7 cellular contexts compared by ENCODE assay signal in genomic region chr6:104859225-104860146, GRCh38. TPM values are rescaled to one million over a fixed set of nuclear protein-coding genes. Genes with fewer than 3 reads are reported as not detected.
DNase-seq lines count a peak whose midpoint lies in the region; ATAC-seq and TF ChIP-seq lines count a peak whose summit lies in the region.

HACE1 (minus strand) TSS chr6:104859919; CDS start chr6:104859642, 277 bp downstream.

- TF ChIP-seq POLR2A in GM15510 (IDR thresholded peaks at IDR 0.05; ENCODE audit: borderline replicate concordance, extremely low read depth, insufficient read length) = peak; percentile 61

- peak; percentile 98 for ATAC-seq in HG02884 (IDR thresholded peaks at IDR 0.05; ENCODE audit: unreplicated experiment)
- peak; percentile 98 for ATAC-seq in T-helper 17 cell

- H3K9me3 ChIP-seq in T-helper 17 cell (ENCODE audit: control insufficient read depth, low read length, poor library complexity, severe bottlenecking) = no peaks in the 10 kb centered on the region

- DNase-seq in NCI-H146 treated with DMSO at 0.1 percent for 48 hours (lab: John Stamatoyannopoulos, UW; ENCODE audit: unreplicated experiment) (peak; percentile 80), T-helper 17 cell (peak; percentile 74 to 82 (median 81)), anterior cingulate cortex (lab: John Stamatoyannopoulos, UW) (peak; percentile 38 to 94 (median 86)), hepatic stellate cell (ENCODE audit: low spot score) (peak; percentile 89), renal cortical epithelial cell (ENCODE audit: low read depth) (peak; percentile 51)

- peak within 1 kb of the TSS; percentile 90 for H3K4me3 Mint-ChIP-seq in T-helper 17 cell

- no peaks in the 10 kb centered on the region for H3K36me3 Mint-ChIP-seq in T-helper 17 cell (ENCODE audit: low read depth)

- H3K27ac Mint-ChIP-seq in T-helper 17 cell = peak within 1 kb of the TSS; percentile 63

- H3K27me3 Mint-ChIP-seq in T-helper 17 cell = peaks cover 10% of the 10 kb centered on the region

- H3K4me1 Mint-ChIP-seq in T-helper 17 cell = peaks cover 16% of the 10 kb centered on the region

RNA-seq across cellular contexts. Expression of gene HACE1, which starts in this region (rescaled TPM):
- 10 to 100 TPM in 1 of 2 donors, 1 to 10 TPM in 1; 9.9 to 11.0 TPM for total RNA-seq in T-helper 17 cell
- total RNA-seq in renal cortical epithelial cell = 12.2 and 20.9 TPM in 2 replicates

Comparison
In these comparisons a context has a peak if more than half of its experiments do, and no peak if none do; other contexts are left out.
1. Peak in every context shown above with its lines: DNase-seq and ATAC-seq.